ENCODE assay signal across 27 cellular contexts in genomic region chr17:53646835-53647234, GRCh38.
"Had no signal": no experiment of that assay in that cellular context is flagged by ENCODE, and none has a peak within 500 bp of the region (broad histone marks: within the 10 kb centered on the region; RNA-seq: fewer than 3 reads in every experiment).

No MANE protein-coding gene starts in this region.

- DNase-seq: stimulated activated CD4-positive, alpha-beta T cell treated with anti-CD3 and anti-CD28 coated beads, Interleukin-2, amount 100 ng/mL, for 48 hours; stimulated activated CD4-positive, alpha-beta T cell treated with anti-CD3 and anti-CD28 coated beads, Interleukin-4, amount 100 ng/mL, for 1 hour; stimulated activated CD4-positive, alpha-beta T cell treated with anti-CD3 and anti-CD28 coated beads, Interleukin-4, amount 100 ng/mL, for 24 hours; stimulated activated CD4-positive, alpha-beta T cell treated with anti-CD3 and anti-CD28 coated beads, Interleukin-4, amount 100 ng/mL, for 4 hours; stimulated activated CD8-positive, alpha-beta memory T cell treated with anti-CD3 and anti-CD28 coated beads, Interleukin-4, amount 100 ng/mL, for 48 hours; stimulated activated naive B cell treated with anti-CD40 and anti-IgM and Interleukin-4, amounts not matched to agents 10 μg/mL and 1 μg/mL and 100 μg/mL, for 72 hours; stimulated activated naive CD4-positive, alpha-beta T cell; stimulated activated naive CD4-positive, alpha-beta T cell treated with Interleukin-2 at 50 U/mL for 16 hours; stimulated activated naive CD8-positive, alpha-beta T cell treated with anti-CD3 and anti-CD28 coated beads, Interleukin-15, amount 100 ng/mL, for 72 hours; stimulated activated naive CD8-positive, alpha-beta T cell treated with anti-CD3 and anti-CD28 coated beads, Interleukin-15, Interleukin-2, amounts not matched to agents 100 U/mL and 50 U/mL, for 24 hours; stomach; substantia nigra; testis; thyroid gland; tibial artery; transverse colon; trophoblast cell; upper lobe of left lung; upper lobe of right lung; uterus had no signal

- ATAC-seq: stimulated activated effector memory CD8-positive, alpha-beta T cell treated with anti-CD3 and anti-CD28 coated beads, Interleukin-12 subunit alpha, Interleukin-12 subunit beta, amount 100 ng/mL, for 72 hours; stimulated activated memory B cell treated with anti-CD40 and anti-IgM and Interleukin-4, amounts not matched to agents 10 μg/mL and 1 μg/mL and 100 μg/mL, for 72 hours; stimulated activated naive B cell treated with anti-CD40 and anti-IgM and Interleukin-4, amounts not matched to agents 10 μg/mL and 1 μg/mL and 100 μg/mL, for 72 hours; stimulated activated naive CD8-positive, alpha-beta T cell treated with anti-CD3 and anti-CD28 coated beads, Interleukin-15, amount 100 ng/mL, for 72 hours; stimulated activated naive CD8-positive, alpha-beta T cell treated with anti-CD3 and anti-CD28 coated beads, Interleukin-15, Interleukin-2, amounts not matched to agents 100 U/mL and 50 U/mL, for 24 hours; upper lobe of right lung had no signal

- H3K4me1 ChIP-seq: stomach, suprapubic skin, testis, thyroid gland, tibial artery, tibial nerve, transverse colon, upper lobe of left lung, upper lobe of right lung, uterus, vagina had no signal

- H3K27me3 ChIP-seq: stomach, suprapubic skin, testis, thyroid gland, tibial artery, tibial nerve, transverse colon, upper lobe of left lung, upper lobe of right lung, uterus, vagina had no signal

- H3K36me3 ChIP-seq: stomach, suprapubic skin, thoracic aorta, thyroid gland, tibial artery, tibial nerve, transverse colon, upper lobe of left lung, upper lobe of right lung, uterus, vagina had no signal

- FAIRE-seq: urothelium cell line had no signal

- H3K9me3 ChIP-seq: stomach, suprapubic skin, testis, thoracic aorta, thyroid gland, tibial artery, tibial nerve, upper lobe of left lung, upper lobe of right lung, uterus, vagina had no signal

- H3K27ac ChIP-seq: stomach, suprapubic skin, testis, thoracic aorta, thyroid gland, tibial artery, tibial nerve, transverse colon, upper lobe of left lung, upper lobe of right lung, uterus, vagina had no signal

- H3K4me3 ChIP-seq: stomach, suprapubic skin, testis, thoracic aorta, thyroid gland, tibial artery, tibial nerve, transverse colon, upper lobe of left lung, upper lobe of right lung, uterus, vagina had no signal
